In the genomic region with DNA sequence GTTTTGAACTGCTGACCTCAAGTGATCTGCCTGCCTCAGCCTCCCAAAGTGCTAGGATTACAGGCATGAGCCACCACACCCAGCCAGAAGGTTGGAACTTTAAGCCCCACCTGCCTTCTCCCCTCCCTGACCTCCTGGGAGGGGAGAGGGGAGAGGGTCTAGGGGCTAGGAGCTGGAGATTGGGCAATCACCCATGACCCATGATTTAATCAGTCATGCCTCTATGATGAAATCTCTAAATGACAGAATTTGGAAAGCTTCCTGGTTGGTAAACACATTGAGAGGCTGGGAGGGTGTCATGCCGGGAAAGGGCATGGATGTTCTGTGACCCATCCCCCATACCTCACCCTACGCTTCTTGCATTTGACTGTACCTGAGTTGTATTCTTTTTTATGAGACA, we compare ENCODE assay signal across 19 cellular contexts. TPM values are rescaled to one million over a fixed set of nuclear protein-coding genes. Genes with fewer than 3 reads are reported as not detected.
DNase-seq lines count a peak whose midpoint lies in the region; ATAC-seq, FAIRE-seq and TF ChIP-seq lines count a peak whose summit lies in the region.
"Had no signal": no experiment of that assay in that cellular context is flagged by ENCODE, and none has a peak within 500 bp of the region (broad histone marks: within the 10 kb centered on the region; RNA-seq: fewer than 3 reads in every experiment).

No MANE protein-coding gene starts in this region.

- WGBS in endodermal cell (ENCODE audit: insufficient coverage in 1 of 2, insufficient read length in 1 of 2), 2 experiments, result 90% methylated on average over 2 of the region's 2 CpGs; no CpG with 5 or more reads in 1 of the 2 experiments

- no peak overlapping the region for H3K9ac ChIP-seq in endodermal cell (ENCODE audit: extremely low read depth, low read length, poor library complexity, severe bottlenecking)
- H3K9ac ChIP-seq: BLaER1 had no signal

- H3K4me1 Mint-ChIP-seq in endodermal cell, result peaks cover 7% of the 10 kb centered on the region

- peak overlapping the region; percentile 26 for H3K27ac Mint-ChIP-seq in endodermal cell
- H3K27ac Mint-ChIP-seq: progenitor cell of endocrine pancreas; stimulated activated naive B cell treated with anti-CD40 and anti-IgM and Interleukin-4, amounts not matched to agents 10 μg/mL and 1 μg/mL and 100 μg/mL, for 72 hours had no signal

- peaks cover 51% of the 10 kb centered on the region for H3K36me3 ChIP-seq in endodermal cell (ENCODE audit: control insufficient read depth, insufficient read depth, low read length)

- no peaks in the 10 kb centered on the region for H3K27me3 Mint-ChIP-seq in endodermal cell (ENCODE audit: insufficient read depth)
- H3K27me3 Mint-ChIP-seq: progenitor cell of endocrine pancreas; stimulated activated naive B cell treated with anti-CD40 and anti-IgM and Interleukin-4, amounts not matched to agents 10 μg/mL and 1 μg/mL and 100 μg/mL, for 72 hours had no signal

- H3K4me1 ChIP-seq in endodermal cell (ENCODE audit: control insufficient read depth, insufficient read depth, low read length), result peaks cover under 1% of the 10 kb centered on the region

- DNase-seq in DMS153 (lab: John Stamatoyannopoulos, UW) (peak; percentile 75), NCI-H1092 (lab: John Stamatoyannopoulos, UW) (peak; percentile 24), endodermal cell (no peak), posterior vena cava (ENCODE audit: low spot score) (peak; percentile 24), D721Med (ENCODE audit: insufficient read length, low spot score) (no peak), kidney glomerular epithelial cell (lab: John Stamatoyannopoulos, UW) (no peak)
- no peak for DNase-seq in activated CD8-positive, alpha-beta memory T cell treated with anti-CD3 and anti-CD28 coated beads, Interleukin-2, amount 50 U/mL, for 48 hours
- DNase-seq: activated CD4-positive, CD25-positive, alpha-beta regulatory T cell treated with anti-CD3 and anti-CD28 coated beads, Interleukin-2, amount 50 U/mL, for 72 hours; activated T-cell treated with anti-CD3 and anti-CD28 coated beads, Interleukin-2, amount 50 U/mL, for 4 hours; anterior cingulate cortex; effector CD8-positive, alpha-beta T cell; NCI-H1436; stimulated activated CD4-positive, alpha-beta T cell treated with anti-CD3 and anti-CD28 coated beads, Interleukin-4, amount 100 ng/mL, for 1 hour; stimulated activated naive B cell treated with anti-CD40 and anti-IgM and Interleukin-4, amounts not matched to agents 10 μg/mL and 1 μg/mL and 100 μg/mL, for 72 hours had no signal

- ATAC-seq in HG03135 (IDR thresholded peaks at IDR 0.05; ENCODE audit: unreplicated experiment), result no peak
- ATAC-seq: activated T-cell treated with anti-CD3 and anti-CD28 coated beads, Interleukin-2, amount 50 U/mL, for 4 hours; HCT116; stimulated activated naive B cell treated with anti-CD40 and anti-IgM and Interleukin-4, amounts not matched to agents 10 μg/mL and 1 μg/mL and 100 μg/mL, for 72 hours had no signal

- no peaks in the 10 kb centered on the region for H3K9me3 Mint-ChIP-seq in endodermal cell
- H3K9me3 Mint-ChIP-seq: activated T-cell treated with anti-CD3 and anti-CD28 coated beads, Interleukin-2, amount 50 U/mL, for 4 hours; stimulated activated naive B cell treated with anti-CD40 and anti-IgM and Interleukin-4, amounts not matched to agents 10 μg/mL and 1 μg/mL and 100 μg/mL, for 72 hours had no signal

- no peaks in the 10 kb centered on the region for H3K9me3 ChIP-seq in endodermal cell (ENCODE audit: control insufficient read depth, low read length)
- H3K9me3 ChIP-seq: BLaER1 had no signal

- H3K4me3 ChIP-seq in endodermal cell (ENCODE audit: low read length), result no peak overlapping the region
- H3K4me3 ChIP-seq: BLaER1 had no signal

- intact Hi-C loops in posterior vena cava (cut with DNase I), result no loop called here

- H3K27me3 ChIP-seq in endodermal cell (ENCODE audit: control insufficient read depth, insufficient read depth, low read length, poor library complexity, severe bottlenecking), result no peaks in the 10 kb centered on the region
- H3K27me3 ChIP-seq: BLaER1 had no signal

- no peak for TF ChIP-seq CTCF in endodermal cell (conservative IDR thresholded peaks at IDR 0.05)
- no peak for TF ChIP-seq CTCF in D721Med (IDR thresholded peaks at IDR 0.05; ENCODE audit: insufficient read depth, missing control alignments)

- H3K36me3 Mint-ChIP-seq in endodermal cell (ENCODE audit: low read depth), result peaks cover 68% of the 10 kb centered on the region

- H3K27ac ChIP-seq in endodermal cell (ENCODE audit: low read depth, low read length), result no peak overlapping the region
- H3K27ac ChIP-seq: BLaER1 had no signal

- H3K4me3 Mint-ChIP-seq in endodermal cell, result no peak overlapping the region
- H3K4me3 Mint-ChIP-seq: activated T-cell treated with anti-CD3 and anti-CD28 coated beads, Interleukin-2, amount 50 U/mL, for 4 hours; stimulated activated naive B cell treated with anti-CD40 and anti-IgM and Interleukin-4, amounts not matched to agents 10 μg/mL and 1 μg/mL and 100 μg/mL, for 72 hours had no signal

- FAIRE-seq in D721Med (lab: Jason Lieb, UNC), result no peak
- FAIRE-seq: GM18507 had no signal

RNA-seq across cellular contexts. Expression of gene TFIP11, which starts 17.1 kb away (rescaled TPM):
- 10 to 100 TPM; 28.4 to 28.9 TPM for total RNA-seq in endodermal cell
- polyA plus RNA-seq in endodermal cell (2013, experiment 1 of 2), result 21.4 TPM
- polyA plus RNA-seq in endodermal cell (2013, experiment 2 of 2), result 23.5 TPM
- total RNA-seq in posterior vena cava, result 10 to 100 TPM; 21.3 to 24.2 TPM

RNA-seq across cellular contexts. Expression of gene SRRD, which starts 45.7 kb away (rescaled TPM):
- total RNA-seq in endodermal cell, result 10 to 100 TPM; 27.4 to 30.0 TPM
- polyA plus RNA-seq in endodermal cell (2013, experiment 1 of 2), result 26.7 TPM
- 25.2 TPM for polyA plus RNA-seq in endodermal cell (2013, experiment 2 of 2)
- 10 to 100 TPM; 12.5 to 17.8 TPM for total RNA-seq in posterior vena cava

RNA-seq across cellular contexts. Expression of gene HPS4, which starts 45.8 kb away (rescaled TPM):
- total RNA-seq in endodermal cell (10 to 100 TPM; 41.7 to 57.6 TPM), posterior vena cava (10 to 100 TPM; 19.3 to 22.1 TPM)
- 45.7 TPM for polyA plus RNA-seq in endodermal cell (2013, experiment 1 of 2)
- 41.7 TPM for polyA plus RNA-seq in endodermal cell (2013, experiment 2 of 2)

Comparison
In these comparisons a context has a peak if more than half of its experiments do, and no peak if none do; other contexts are left out.
1. DNase-seq: peak in DMS153 (single experiment), NCI-H1092 (single experiment) and posterior vena cava (single experiment); none in endodermal cell (single experiment), D721Med (single experiment), kidney glomerular epithelial cell (single experiment) and activated CD8-positive, alpha-beta memory T cell treated with anti-CD3 and anti-CD28 coated beads, Interleukin-2, amount 50 U/mL, for 48 hours (single experiment).